Comparison of ENCODE assay signal across 25 cellular contexts in genomic region chr9:8036914-8037524, GRCh38.
"Had no signal": no experiment of that assay in that cellular context is flagged by ENCODE, and none has a peak within 500 bp of the region (broad histone marks: within the 10 kb centered on the region; RNA-seq: fewer than 3 reads in every experiment).

No MANE protein-coding gene starts in this region.

- H3K36me3 ChIP-seq: esophagus muscularis mucosa, gastroesophageal sphincter, heart left ventricle, neutrophil, pancreas, right lobe of liver, stomach, tibial artery had no signal

- H3K27me3 Mint-ChIP-seq: naive thymus-derived CD8-positive, alpha-beta T cell; type B pancreatic cell had no signal

- H3K36me3 Mint-ChIP-seq: type B pancreatic cell had no signal

- H3K27ac Mint-ChIP-seq: naive thymus-derived CD8-positive, alpha-beta T cell; type B pancreatic cell had no signal

- H3K79me2 ChIP-seq: hepatocyte had no signal

- ATAC-seq: foreskin keratinocyte; gastroesophageal sphincter; heart left ventricle; left lobe of liver; naive thymus-derived CD8-positive, alpha-beta T cell; pancreas; right lobe of liver had no signal

- H3K27ac ChIP-seq: coronary artery, esophagus muscularis mucosa, foreskin keratinocyte, gastroesophageal sphincter, heart left ventricle, hepatocyte, neutrophil, pancreas, right lobe of liver, stomach, testis, tibial artery had no signal

- H2AFZ ChIP-seq: hepatocyte had no signal

- H3K27me3 ChIP-seq: esophagus muscularis mucosa, foreskin keratinocyte, gastroesophageal sphincter, heart left ventricle, hepatocyte, neutrophil, pancreas, right lobe of liver, stomach, testis, tibial artery had no signal

- H3K4me3 ChIP-seq: coronary artery, esophagus muscularis mucosa, gastroesophageal sphincter, heart left ventricle, hepatocyte, pancreas, right lobe of liver, stomach, testis, tibial artery had no signal

- H3K4me1 Mint-ChIP-seq: naive thymus-derived CD8-positive, alpha-beta T cell had no signal

- DNase-seq: dermis blood vessel endothelial cell; effector memory CD4-positive, alpha-beta T cell; foreskin keratinocyte; heart left ventricle; mesendoderm; midbrain; naive thymus-derived CD8-positive, alpha-beta T cell; retina; small intestine; stimulated activated CD4-positive, alpha-beta T cell treated with anti-CD3 and anti-CD28 coated beads, Interleukin-15, amount 100 ng/mL, for 24 hours; stimulated activated CD4-positive, alpha-beta T cell treated with anti-CD3 and anti-CD28 coated beads, Interleukin-2, amount 100 ng/mL, for 48 hours; stimulated activated naive CD4-positive, alpha-beta T cell treated with Interleukin-2 at 50 U/mL for 16 hours; stomach; testis; tibial artery had no signal

- H3K4me2 ChIP-seq: hepatocyte had no signal

- H3K4me3 Mint-ChIP-seq: naive thymus-derived CD8-positive, alpha-beta T cell; neural crest cell; type B pancreatic cell had no signal

- H3K4me1 ChIP-seq: esophagus muscularis mucosa, foreskin keratinocyte, gastroesophageal sphincter, heart left ventricle, pancreas, right lobe of liver, stomach, testis, tibial artery had no signal
